ENCODE assay signal across 8 cellular contexts in genomic region chr20:3238616-3239025, GRCh38. TPM values are rescaled to one million over a fixed set of nuclear protein-coding genes. Genes with fewer than 3 reads are reported as not detected.
DNase-seq lines count a peak whose midpoint lies in the region; ATAC-seq, FAIRE-seq and TF ChIP-seq lines count a peak whose summit lies in the region.

No MANE protein-coding gene starts in this region.

- no peaks in the 10 kb centered on the region for H3K79me2 ChIP-seq in endothelial cell of umbilical vein (ENCODE audit: control insufficient read depth, insufficient read depth, low read length)

- FAIRE-seq in GM18507 (lab: Jason Lieb, UNC) (peak; percentile 53), endothelial cell of umbilical vein (lab: Jason Lieb, UNC) (no peak), urothelium cell line (lab: Jason Lieb, UNC) (no peak)

- peak overlapping the region; percentile 97 for H2AFZ ChIP-seq in endothelial cell of umbilical vein (ENCODE audit: low read depth, low read length)

- H3K4me1 Mint-ChIP-seq in activated CD4-positive, alpha-beta T cell treated with anti-CD3 and anti-CD28 coated beads, Interleukin-2, amount 10 ng/mL, durations not matched to agents 24 days and 14 days, result peaks cover 8% of the 10 kb centered on the region
- peaks cover 4 to 16% (median 14%) of the 10 kb centered on the region in 4 donors for H3K4me1 Mint-ChIP-seq in naive thymus-derived CD8-positive, alpha-beta T cell

- peak overlapping the region; percentile 58 for H3K4me3 ChIP-seq in HUES64 (ENCODE audit: low read length)
- H3K4me3 ChIP-seq in endothelial cell of umbilical vein (replicated peaks in 1 of 3; ENCODE audit: insufficient read depth in 1 of 3, low read depth in 1 of 3, low read length in 3 of 3), result peak overlapping the region; percentile 71 to 72 (median 71)

- CTCF ChIA-PET in endothelial cell of umbilical vein (lab: Charles Lee), result interaction anchor here (1.4 to 2.9 kb wide), 3 partner anchors 11 to 185 kb away, joined by 4 to 26 read pairs (median 8); no protein-coding TSS in a partner anchor

- H3K27me3 Mint-ChIP-seq in activated CD4-positive, alpha-beta T cell treated with anti-CD3 and anti-CD28 coated beads, Interleukin-2, amount 10 ng/mL, durations not matched to agents 24 days and 14 days, result peaks cover 52% of the 10 kb centered on the region
- H3K27me3 Mint-ChIP-seq in naive thymus-derived CD8-positive, alpha-beta T cell, result peaks cover 17 to 58% (median 35%) of the 10 kb centered on the region in 5 donors

- H3K36me3 Mint-ChIP-seq in activated CD4-positive, alpha-beta T cell treated with anti-CD3 and anti-CD28 coated beads, Interleukin-2, amount 10 ng/mL, durations not matched to agents 24 days and 14 days (ENCODE audit: low read depth), result no peaks in the 10 kb centered on the region
- no peaks in the 10 kb centered on the region for H3K36me3 Mint-ChIP-seq in naive thymus-derived CD8-positive, alpha-beta T cell

- TF ChIP-seq POLR2A in endothelial cell of umbilical vein (IDR thresholded peaks at IDR 0.05; ENCODE audit: low read depth, low read length), result no peak

- BruUV-seq in endothelial cell of umbilical vein (replicated peaks; lab: Mats Ljungman, UMichigan), result no TSS peak

- H3K36me3 ChIP-seq in HUES64 (ENCODE audit: insufficient read depth, low read length) (no peaks in the 10 kb centered on the region), endothelial cell of umbilical vein (ENCODE audit: control insufficient read depth in 2 of 2, extremely low read depth in 1 of 2, insufficient read depth in 2 of 2, low read length in 2 of 2) (no peaks in the 10 kb centered on the region)

- intact Hi-C loops in activated CD4-positive, alpha-beta T cell treated with anti-CD3 and anti-CD28 coated beads, Interleukin-2, amount 10 ng/mL, durations not matched to agents 24 days and 14 days (cut with micrococcal nuclease), result loop anchor here (2.0 kb wide), 1 partner anchor 66 kb away; the partner anchor contains the start of gene LZTS3
- intact Hi-C loops in endothelial cell of umbilical vein (cut with micrococcal nuclease), result no loop called here

- peak overlapping the region; percentile 81 for H3K4me3 Mint-ChIP-seq in activated CD4-positive, alpha-beta T cell treated with anti-CD3 and anti-CD28 coated beads, Interleukin-2, amount 10 ng/mL, durations not matched to agents 24 days and 14 days
- H3K4me3 Mint-ChIP-seq in naive thymus-derived CD8-positive, alpha-beta T cell, result peak overlapping the region; percentile 66 to 89 (median 82)

- WGBS in HUES64, result under 1% methylated on average over 48 of the region's 48 CpGs

- POLR2A ChIA-PET in endothelial cell of umbilical vein (lab: Charles Lee), result no interaction called here
- POLR2A ChIA-PET in naive thymus-derived CD8-positive, alpha-beta T cell (lab: Charles Lee), result interaction anchor here (0.6 to 2.3 kb wide), 4 partner anchors 9 to 79 kb away, joined by 3 to 18 read pairs (median 4); partner anchors contain the start of genes FASTKD5 and UBOX5

- H3K27ac ChIP-seq in HUES64 (ENCODE audit: low read depth, low read length) (no peak overlapping the region), endothelial cell of umbilical vein (ENCODE audit: insufficient read depth, low read depth, low read length) (no peak overlapping the region)

- H3K4me1 ChIP-seq in HUES64 (ENCODE audit: insufficient read depth, low read length), result no peaks in the 10 kb centered on the region
- H3K4me1 ChIP-seq in endothelial cell of umbilical vein (ENCODE audit: control insufficient read depth, extremely low read depth, insufficient read depth, low read length), result peaks cover 14% of the 10 kb centered on the region

- no peaks in the 10 kb centered on the region for H3K9me1 ChIP-seq in endothelial cell of umbilical vein (replicated peaks; ENCODE audit: control insufficient read depth, extremely low read depth, insufficient read depth, low read length)

- H3K4me2 ChIP-seq in endothelial cell of umbilical vein (ENCODE audit: insufficient read depth, low read length), result peak overlapping the region; percentile 60

- no peaks in the 10 kb centered on the region for H4K20me1 ChIP-seq in endothelial cell of umbilical vein (replicated peaks; ENCODE audit: control insufficient read depth, extremely low read depth, insufficient read depth, low read length)

- no peaks in the 10 kb centered on the region for H3K9me3 Mint-ChIP-seq in activated CD4-positive, alpha-beta T cell treated with anti-CD3 and anti-CD28 coated beads, Interleukin-2, amount 10 ng/mL, durations not matched to agents 24 days and 14 days
- no peaks in the 10 kb centered on the region for H3K9me3 Mint-ChIP-seq in naive thymus-derived CD8-positive, alpha-beta T cell

- ATAC-seq in naive thymus-derived CD8-positive, alpha-beta T cell, result peak; percentile 75 to 77

- peak overlapping the region; percentile 56 for H3K9ac ChIP-seq in HUES64 (ENCODE audit: low read depth, low read length)
- H3K9ac ChIP-seq in endothelial cell of umbilical vein (replicated peaks; ENCODE audit: extremely low read depth, insufficient read depth, low read length), result no peak overlapping the region

- no peak overlapping the region for H3K27ac Mint-ChIP-seq in activated CD4-positive, alpha-beta T cell treated with anti-CD3 and anti-CD28 coated beads, Interleukin-2, amount 10 ng/mL, durations not matched to agents 24 days and 14 days
- peak overlapping the region in 1 of 10 donors; percentile 61 for H3K27ac Mint-ChIP-seq in naive thymus-derived CD8-positive, alpha-beta T cell

- no peak for TF ChIP-seq CTCF in endothelial cell of umbilical vein (IDR thresholded peaks at IDR 0.05; ENCODE audit: extremely low read depth in 1 of 2, insufficient read depth in 1 of 2, low read depth in 1 of 2, low read length in 2 of 2)

- dilution Hi-C loops in endothelial cell of umbilical vein (cut with MboI; ENCODE audit: extremely low pct_ligation_motif_present, low sequenced_read_pairs), result no loop called here

- H3K27me3 ChIP-seq in HUES64 (ENCODE audit: insufficient read depth, low read length) (peaks cover 68% of the 10 kb centered on the region), endothelial cell of umbilical vein (ENCODE audit: control insufficient read depth in 2 of 2, insufficient read depth in 2 of 2, low read length in 2 of 2) (peaks cover 0 to 12% of the 10 kb centered on the region in 2 experiments)

- no peaks in the 10 kb centered on the region for H3K9me3 ChIP-seq in HUES64 (ENCODE audit: insufficient read depth, low read depth, low read length)
- H3K9me3 ChIP-seq in endothelial cell of umbilical vein (replicated peaks; ENCODE audit: control insufficient read depth, insufficient read depth, low read length), result no peaks in the 10 kb centered on the region

- no peak for DNase-seq in GM18507 (ENCODE audit: extremely low spot score, insufficient read length, low read depth)
- peak; percentile 87 for DNase-seq in activated CD4-positive, alpha-beta T cell treated with anti-CD3 and anti-CD28 coated beads, Interleukin-2, amount 10 ng/mL, durations not matched to agents 24 days and 14 days
- DNase-seq in endothelial cell of umbilical vein (ENCODE audit: low read depth, low spot score), result no peak
- peak in 9 of 10 donors; percentile 21 to 76 (median 41) for DNase-seq in naive thymus-derived CD8-positive, alpha-beta T cell
- DNase-seq in urothelium cell line (ENCODE audit: low spot score), result peak; percentile 62
- DNase-seq in OCI-M1 (lab: John Stamatoyannopoulos, UW), result no peak
- no peak for DNase-seq in ureter (ENCODE audit: low spot score)

RNA-seq across cellular contexts. Expression of gene SLC4A11, which starts 0.4 kb away (rescaled TPM):
- polyA plus RNA-seq in HUES64 (2013, experiment 1 of 2), result 5.6 TPM
- polyA plus RNA-seq in HUES64 (2013, experiment 2 of 2), result 7.4 TPM
- total RNA-seq in activated CD4-positive, alpha-beta T cell treated with anti-CD3 and anti-CD28 coated beads, Interleukin-2, amount 10 ng/mL, durations not matched to agents 24 days and 14 days, result 1.9 and 2.4 TPM in 2 replicates
- total RNA-seq in endothelial cell of umbilical vein (10.2 and 15.5 TPM in 2 replicates), ureter (56.3 TPM)
- 5.7 and 6.1 TPM in 2 replicates for polyA plus RNA-seq in endothelial cell of umbilical vein
- polyA plus RNA-seq in endothelial cell of umbilical vein (2011; cell fraction: cytosol; rRNA removed), result 3.2 and 3.4 TPM in 2 replicates
- 32.5 and 40.0 TPM in 2 replicates for polyA plus RNA-seq in endothelial cell of umbilical vein (2011; cell fraction: nucleus; rRNA removed)
- 12.0 and 13.5 TPM in 2 replicates for polyA plus RNA-seq in endothelial cell of umbilical vein (2012)
- polyA minus RNA-seq in endothelial cell of umbilical vein, result 3.7 and 5.0 TPM in 2 replicates
- 1.0 TPM for polyA minus RNA-seq in endothelial cell of umbilical vein (2011; cell fraction: cytosol; rRNA and poly(A)+ RNA removed)
- 6.8 and 11.8 TPM in 2 replicates for polyA minus RNA-seq in endothelial cell of umbilical vein (2011; cell fraction: nucleus; rRNA and poly(A)+ RNA removed)
- total RNA-seq in naive thymus-derived CD8-positive, alpha-beta T cell, result 1 to 10 TPM; 1.3 to 2.1 TPM
- polyA plus RNA-seq in naive thymus-derived CD8-positive, alpha-beta T cell, result not detected

RNA-seq across cellular contexts. Expression of gene ITPA, which starts 29.3 kb away (rescaled TPM):
- polyA plus RNA-seq in HUES64 (2013, experiment 1 of 2), result 54.0 TPM
- 49.3 TPM for polyA plus RNA-seq in HUES64 (2013, experiment 2 of 2)
- 102 and 103 TPM in 2 replicates for total RNA-seq in activated CD4-positive, alpha-beta T cell treated with anti-CD3 and anti-CD28 coated beads, Interleukin-2, amount 10 ng/mL, durations not matched to agents 24 days and 14 days
- total RNA-seq in endothelial cell of umbilical vein (59.8 and 65.0 TPM in 2 replicates), ureter (69.7 TPM)
- polyA plus RNA-seq in endothelial cell of umbilical vein, result 43.2 and 50.7 TPM in 2 replicates
- 31.2 and 39.2 TPM in 2 replicates for polyA plus RNA-seq in endothelial cell of umbilical vein (2011; cell fraction: cytosol; rRNA removed)
- 40.3 and 41.2 TPM in 2 replicates for polyA plus RNA-seq in endothelial cell of umbilical vein (2011; cell fraction: nucleus; rRNA removed)
- 35.4 and 38.2 TPM in 2 replicates for polyA plus RNA-seq in endothelial cell of umbilical vein (2012)
- polyA minus RNA-seq in endothelial cell of umbilical vein, result 7.1 and 9.8 TPM in 2 replicates
- 18.7 TPM for polyA minus RNA-seq in endothelial cell of umbilical vein (2011; cell fraction: cytosol; rRNA and poly(A)+ RNA removed)
- 6.5 and 9.9 TPM in 2 replicates for polyA minus RNA-seq in endothelial cell of umbilical vein (2011; cell fraction: nucleus; rRNA and poly(A)+ RNA removed)
- total RNA-seq in naive thymus-derived CD8-positive, alpha-beta T cell, result 10 to 100 TPM; 51.7 to 57.6 TPM
- polyA plus RNA-seq in naive thymus-derived CD8-positive, alpha-beta T cell, result 10 to 100 TPM; 46.2 to 72.9 (median 56.9) TPM

RNA-seq across cellular contexts. Expression of gene DDRGK1, which starts 34.1 kb away (rescaled TPM):
- 32.8 TPM for polyA plus RNA-seq in HUES64 (2013, experiment 1 of 2)
- polyA plus RNA-seq in HUES64 (2013, experiment 2 of 2), result 31.5 TPM
- total RNA-seq in activated CD4-positive, alpha-beta T cell treated with anti-CD3 and anti-CD28 coated beads, Interleukin-2, amount 10 ng/mL, durations not matched to agents 24 days and 14 days, result 59.0 and 70.0 TPM in 2 replicates
- 52.2 and 54.0 TPM in 2 replicates for total RNA-seq in endothelial cell of umbilical vein
- polyA plus RNA-seq in endothelial cell of umbilical vein, result 41.7 and 48.5 TPM in 2 replicates
- polyA plus RNA-seq in endothelial cell of umbilical vein (2011; cell fraction: cytosol; rRNA removed), result 47.7 and 48.4 TPM in 2 replicates
- 39.7 and 60.0 TPM in 2 replicates for polyA plus RNA-seq in endothelial cell of umbilical vein (2011; cell fraction: nucleus; rRNA removed)
- polyA plus RNA-seq in endothelial cell of umbilical vein (2012), result 31.0 and 46.7 TPM in 2 replicates
- polyA minus RNA-seq in endothelial cell of umbilical vein, result 30.4 and 30.5 TPM in 2 replicates
- 16.7 TPM for polyA minus RNA-seq in endothelial cell of umbilical vein (2011; cell fraction: cytosol; rRNA and poly(A)+ RNA removed)
- polyA minus RNA-seq in endothelial cell of umbilical vein (2011; cell fraction: nucleus; rRNA and poly(A)+ RNA removed), result 10.5 and 12.9 TPM in 2 replicates
- total RNA-seq in naive thymus-derived CD8-positive, alpha-beta T cell, result 10 to 100 TPM; 55.8 to 57.4 TPM
- polyA plus RNA-seq in naive thymus-derived CD8-positive, alpha-beta T cell, result 10 to 100 TPM; 39.7 to 50.5 (median 44.1) TPM
- 62.9 TPM for total RNA-seq in ureter

Comparison
In these comparisons a context has a peak if more than half of its experiments do, and no peak if none do; other contexts are left out.
1. DNase-seq: peak in activated CD4-positive, alpha-beta T cell treated with anti-CD3 and anti-CD28 coated beads, Interleukin-2, amount 10 ng/mL, durations not matched to agents 24 days and 14 days (single experiment), naive thymus-derived CD8-positive, alpha-beta T cell (9 of 10) and urothelium cell line (single experiment); none in GM18507 (single experiment), endothelial cell of umbilical vein (single experiment), OCI-M1 (single experiment) and ureter (single experiment).